9 cellular contexts compared by ENCODE assay signal in genomic region chr3:111338059-111338698, GRCh38.
A peak's percentile ranks its signal among the peaks of the same experiment; 100 is the strongest.
DNase-seq lines count a peak whose midpoint lies in the region; ATAC-seq and TF ChIP-seq lines count a peak whose summit lies in the region.
"Had no signal": no experiment of that assay in that cellular context is flagged by ENCODE, and none has a peak within 500 bp of the region (broad histone marks: within the 10 kb centered on the region; RNA-seq: fewer than 3 reads in every experiment).

No MANE protein-coding gene starts in this region.

- POLR2A ChIA-PET in CD4-positive, alpha-beta T cell (lab: Charles Lee) = no interaction called here

- peaks cover 14% of the 10 kb centered on the region for H3K4me1 Mint-ChIP-seq in CD4-positive, alpha-beta T cell (ENCODE audit: low read depth)
- H3K4me1 Mint-ChIP-seq in CD14-positive monocyte = no peaks in the 10 kb centered on the region

- H3K27ac ChIP-seq in CD4-positive, alpha-beta T cell (ENCODE audit: low read depth, low read length) = no peak overlapping the region
- H3K27ac ChIP-seq in ovary = no peak overlapping the region
- H3K27ac ChIP-seq: skin epidermis had no signal

- CTCF ChIA-PET in CD4-positive, alpha-beta T cell (lab: Charles Lee) = no interaction called here

- H3K27me3 Mint-ChIP-seq in CD4-positive, alpha-beta T cell = no peaks in the 10 kb centered on the region
- no peaks in the 10 kb centered on the region for H3K27me3 Mint-ChIP-seq in CD14-positive monocyte (ENCODE audit: low read depth in 3 of 3)

- H3K36me3 ChIP-seq in ovary = no peaks in the 10 kb centered on the region

- no peak for ATAC-seq in CD4-positive, alpha-beta T cell (ENCODE audit: poor library complexity)
- ATAC-seq in GM19468 (IDR thresholded peaks at IDR 0.05; ENCODE audit: extremely low read depth, unreplicated experiment) (peak; percentile 54), GM19467 (IDR thresholded peaks at IDR 0.05; ENCODE audit: unreplicated experiment) (no peak)

- no peak for TF ChIP-seq POLR2A in ovary (IDR thresholded peaks at IDR 0.05)

- H3K9me3 ChIP-seq in CD4-positive, alpha-beta T cell (ENCODE audit: control insufficient read depth, low read length) = no peaks in the 10 kb centered on the region
- H3K9me3 ChIP-seq in ovary = no peaks in the 10 kb centered on the region

- peaks cover 4% of the 10 kb centered on the region for H3K4me1 ChIP-seq in ovary (ENCODE audit: insufficient read depth)

- H3K9me3 Mint-ChIP-seq in CD4-positive, alpha-beta T cell = no peaks in the 10 kb centered on the region
- H3K9me3 Mint-ChIP-seq in CD14-positive monocyte = peaks cover 0 to 9% (median 5%) of the 10 kb centered on the region in 7 donors

- peak; percentile 57 for TF ChIP-seq CTCF in CD4-positive, alpha-beta T cell (IDR thresholded peaks at IDR 0.05)
- TF ChIP-seq CTCF in ovary (IDR thresholded peaks at IDR 0.05) (no peak), CD14-positive monocyte (IDR thresholded peaks at IDR 0.05) (no peak)

- no peaks in the 10 kb centered on the region for H3K27me3 ChIP-seq in CD4-positive, alpha-beta T cell (ENCODE audit: control insufficient read depth, insufficient read depth, low read length)
- no peaks in the 10 kb centered on the region for H3K27me3 ChIP-seq in ovary

- 76 to 88% (median 87%) methylated on average over 4 of the region's 4 CpGs for WGBS in ovary, 3 donors

- intact Hi-C loops in CD4-positive, alpha-beta T cell (cut with DNase I, micrococcal nuclease) = loop anchor here in 1 of 2 experiments (5.0 to 10.0 kb wide), 2 partner anchors 191 to 263 kb away; partner anchors contain the start of gene NECTIN3
- intact Hi-C loops in ovary (cut with DNase I) (loop anchor here in 1 of 4 donors (10.0 kb wide), 1 partner anchor 153 kb away; no protein-coding TSS in a partner anchor), CD14-positive monocyte (cut with micrococcal nuclease) (no loop called here)

- TF ChIP-seq EP300 in ovary (IDR thresholded peaks at IDR 0.05) = no peak

- peak in 7 of 10 experiments; percentile 2 to 14 (median 6) for DNase-seq in CD4-positive, alpha-beta T cell
- DNase-seq in NCI-H2081 (lab: John Stamatoyannopoulos, UW) (peak; percentile 55 to 66), fibroblast of gingiva (ENCODE audit: low read depth) (peak; percentile 74), ovary (peak in 3 of 5 donors; percentile 17 to 48 (median 34)), CD14-positive monocyte (ENCODE audit: low spot score) (no peak)
- peak; percentile 6 to 11 for DNase-seq in activated CD4-positive, alpha-beta T cell treated with anti-CD3 and anti-CD28 coated beads, Interleukin-2, amount 50 U/mL, for 4 hours

- H3K36me3 Mint-ChIP-seq in CD4-positive, alpha-beta T cell (ENCODE audit: low read depth) = no peaks in the 10 kb centered on the region
- no peaks in the 10 kb centered on the region for H3K36me3 Mint-ChIP-seq in CD14-positive monocyte

- no peak overlapping the region for H3K27ac Mint-ChIP-seq in CD4-positive, alpha-beta T cell
- no peak overlapping the region for H3K27ac Mint-ChIP-seq in CD14-positive monocyte

- H3K4me3 ChIP-seq in ovary = no peak overlapping the region
- H3K4me3 ChIP-seq: skin epidermis had no signal

- no peak overlapping the region for H3K4me3 Mint-ChIP-seq in CD4-positive, alpha-beta T cell
- H3K4me3 Mint-ChIP-seq in CD14-positive monocyte = no peak overlapping the region
